26 cellular contexts compared by ENCODE assay signal in the genomic region with DNA sequence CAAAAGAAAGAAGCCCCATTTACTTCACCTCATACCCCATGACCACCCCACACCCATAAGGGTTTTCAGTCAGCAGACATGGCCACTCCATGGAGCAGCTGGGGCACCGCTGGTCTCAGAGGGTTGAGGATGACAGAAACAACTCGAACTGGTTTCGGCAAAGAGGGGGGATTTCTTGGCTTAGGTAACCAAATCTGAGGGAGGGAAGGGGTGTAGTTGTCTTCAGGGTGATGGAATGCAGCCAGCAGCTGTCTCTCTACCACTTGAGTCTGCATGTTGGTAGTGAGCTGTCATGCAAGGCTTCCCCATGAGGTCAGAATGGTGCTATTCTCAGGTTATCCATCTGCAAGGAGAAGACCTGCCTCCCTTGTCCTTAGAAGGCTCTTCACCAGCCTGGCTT. TPM values are rescaled to one million over a fixed set of nuclear protein-coding genes. Genes with fewer than 3 reads are reported as not detected.
"Had no signal": no experiment of that assay in that cellular context is flagged by ENCODE, and none has a peak within 500 bp of the region (broad histone marks: within the 10 kb centered on the region; RNA-seq: fewer than 3 reads in every experiment).

No MANE protein-coding gene starts in this region.

- H3K27me3 ChIP-seq: stomach, suprapubic skin, testis, thyroid gland, tibial artery, tibial nerve, transverse colon, upper lobe of left lung, uterus, vagina had no signal

- H3K4me1 ChIP-seq: stomach, suprapubic skin, testis, thyroid gland, tibial artery, tibial nerve, transverse colon, upper lobe of left lung, upper lobe of right lung, uterus, vagina had no signal

- DNase-seq: stimulated activated CD4-positive, alpha-beta T cell treated with anti-CD3 and anti-CD28 coated beads, Interleukin-2, amount 100 ng/mL, for 48 hours; stimulated activated CD4-positive, alpha-beta T cell treated with anti-CD3 and anti-CD28 coated beads, Interleukin-4, amount 100 ng/mL, for 1 hour; stimulated activated CD4-positive, alpha-beta T cell treated with anti-CD3 and anti-CD28 coated beads, Interleukin-4, amount 100 ng/mL, for 24 hours; stimulated activated CD4-positive, alpha-beta T cell treated with anti-CD3 and anti-CD28 coated beads, Interleukin-4, amount 100 ng/mL, for 4 hours; stimulated activated CD8-positive, alpha-beta memory T cell treated with anti-CD3 and anti-CD28 coated beads, Interleukin-4, amount 100 ng/mL, for 48 hours; stimulated activated naive B cell treated with anti-CD40 and anti-IgM and Interleukin-4, amounts not matched to agents 10 μg/mL and 1 μg/mL and 100 μg/mL, for 72 hours; stimulated activated naive CD4-positive, alpha-beta T cell; stimulated activated naive CD4-positive, alpha-beta T cell treated with Interleukin-2 at 50 U/mL for 16 hours; stimulated activated naive CD8-positive, alpha-beta T cell treated with anti-CD3 and anti-CD28 coated beads, Interleukin-15, amount 100 ng/mL, for 72 hours; stimulated activated naive CD8-positive, alpha-beta T cell treated with anti-CD3 and anti-CD28 coated beads, Interleukin-15, Interleukin-2, amounts not matched to agents 100 U/mL and 50 U/mL, for 24 hours; stomach; substantia nigra; testis; tibial artery; transverse colon; trophoblast cell; upper lobe of left lung; upper lobe of right lung; uterus had no signal

- H3K4me3 ChIP-seq: stomach, suprapubic skin, testis, thoracic aorta, thyroid gland, tibial artery, tibial nerve, transverse colon, upper lobe of left lung, upper lobe of right lung, uterus, vagina had no signal

- H3K9me3 ChIP-seq: testis, thyroid gland, transverse colon, upper lobe of right lung, uterus, vagina had no signal

- ATAC-seq: stimulated activated effector memory CD8-positive, alpha-beta T cell treated with anti-CD3 and anti-CD28 coated beads, Interleukin-12 subunit alpha, Interleukin-12 subunit beta, amount 100 ng/mL, for 72 hours; stimulated activated memory B cell treated with anti-CD40 and anti-IgM and Interleukin-4, amounts not matched to agents 10 μg/mL and 1 μg/mL and 100 μg/mL, for 72 hours; stimulated activated naive B cell treated with anti-CD40 and anti-IgM and Interleukin-4, amounts not matched to agents 10 μg/mL and 1 μg/mL and 100 μg/mL, for 72 hours; stimulated activated naive CD8-positive, alpha-beta T cell treated with anti-CD3 and anti-CD28 coated beads, Interleukin-15, amount 100 ng/mL, for 72 hours; stimulated activated naive CD8-positive, alpha-beta T cell treated with anti-CD3 and anti-CD28 coated beads, Interleukin-15, Interleukin-2, amounts not matched to agents 100 U/mL and 50 U/mL, for 24 hours; upper lobe of right lung had no signal

- H3K36me3 ChIP-seq: stomach, suprapubic skin, thoracic aorta, thyroid gland, tibial artery, tibial nerve, transverse colon, upper lobe of left lung, upper lobe of right lung, uterus, vagina had no signal

- H3K27ac ChIP-seq: stomach, suprapubic skin, testis, thoracic aorta, thyroid gland, tibial artery, tibial nerve, transverse colon, upper lobe of left lung, upper lobe of right lung, uterus, vagina had no signal

RNA-seq across cellular contexts. Expression of a gene that starts 55.5 kb away (rescaled TPM):
- total RNA-seq: tibial nerve, upper lobe of right lung had no signal
